ENCODE assay signal across 1 cellular context in the genomic region with DNA sequence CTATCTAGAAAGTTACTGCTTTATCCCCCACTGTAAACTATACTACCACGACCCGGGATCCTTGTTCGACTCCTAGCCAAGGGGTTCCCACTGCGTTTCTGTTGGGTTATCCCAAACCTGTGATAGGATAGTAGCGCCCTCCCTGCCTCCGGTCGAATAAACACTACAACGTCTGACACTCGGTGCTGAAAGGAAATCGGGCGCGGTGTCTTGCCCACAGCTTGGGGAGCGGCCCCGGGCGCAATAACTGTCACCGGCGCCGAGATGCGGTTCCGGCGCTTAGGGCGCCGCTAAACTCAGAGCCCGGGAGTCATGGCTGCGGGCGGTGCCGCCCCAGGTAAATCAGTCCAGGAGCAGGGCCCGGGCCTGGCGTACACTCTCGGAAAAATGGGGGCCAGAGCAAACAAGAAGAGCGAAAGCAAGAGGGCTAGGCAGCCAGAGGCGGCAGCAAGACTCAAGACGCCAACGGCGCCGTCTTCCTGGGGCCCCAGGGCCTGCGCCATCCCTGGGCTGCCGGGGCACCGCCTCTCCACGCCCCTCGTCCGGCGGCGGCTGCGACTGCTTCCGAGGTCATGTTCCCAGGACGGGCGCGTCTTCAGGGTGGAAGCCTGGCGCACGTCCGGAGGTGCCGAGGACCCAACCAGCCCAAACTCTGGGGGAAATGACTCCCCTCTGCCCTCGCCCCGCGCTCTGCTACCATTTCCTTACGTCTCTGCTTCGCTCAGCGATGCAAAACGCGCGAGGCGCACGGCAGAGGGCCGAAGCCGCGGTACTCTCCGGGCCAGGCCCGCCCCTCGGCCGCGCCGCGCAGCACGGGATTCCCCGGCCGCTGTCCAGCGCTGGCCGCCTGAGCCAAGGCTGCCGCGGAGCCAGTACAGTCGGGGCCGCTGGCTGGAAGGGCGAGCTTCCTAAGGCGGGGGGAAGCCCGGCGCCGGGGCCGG.
TF ChIP-seq lines count a peak whose summit lies in the region.

A gene (plus strand): TSS at position 575 of the 941 bp plus-strand sequence. CDS start 87 bp downstream, at position 662.

TF ChIP-seq in HepG2, 621 proteins besides CTCF, POLR2A, EP300 and RAD21 (continued from another document and continues in another):
- TF ChIP-seq, protein P1, sequence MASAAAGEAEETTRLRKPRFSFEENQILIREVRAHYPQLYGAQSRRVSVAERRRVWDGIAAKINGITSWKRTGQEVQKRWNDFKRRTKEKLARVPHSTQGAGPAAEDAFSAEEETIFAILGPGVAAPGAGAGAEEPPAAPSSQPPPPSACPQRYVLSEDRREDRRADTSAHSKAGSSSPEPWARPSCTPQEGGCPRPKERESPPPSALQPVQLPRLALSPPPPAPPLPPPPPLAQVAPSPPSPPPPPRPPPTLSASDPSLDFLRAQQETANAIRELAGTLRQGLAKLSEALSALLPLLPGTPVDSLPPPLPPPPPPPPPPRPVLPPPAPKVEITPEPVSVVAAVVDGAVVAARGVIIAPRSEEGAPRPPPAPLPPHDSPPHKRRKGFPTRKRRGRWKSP (CRISPR knock-in tag; IDR thresholded peaks at IDR 0.05), result peak; percentile 89
- TF ChIP-seq HNRNPLL (IDR thresholded peaks at IDR 0.05; ENCODE audit: low read depth, low read length, poor library complexity, severe bottlenecking) (peak; percentile 89), ZSCAN22 (CRISPR knock-in tag; IDR thresholded peaks at IDR 0.05) (no peak), CREM (IDR thresholded peaks at IDR 0.05) (0 out of 2 replicates have a peak, but pooled peaks have one; percentile 18), CREM (CRISPR knock-in tag; IDR thresholded peaks at IDR 0.05) (no peak), MIER3 (CRISPR knock-in tag; IDR thresholded peaks at IDR 0.05; ENCODE audit: borderline replicate concordance) (0 out of 2 replicates have a peak, but pooled peaks have one; percentile 53), XBP1 (CRISPR knock-in tag; IDR thresholded peaks at IDR 0.05) (0 out of 2 replicates have a peak, but pooled peaks have one; percentile 13), LCORL (IDR thresholded peaks at IDR 0.05) (no peak), LCORL (CRISPR knock-in tag; IDR thresholded peaks at IDR 0.05) (peak; percentile 37; the same call in 1 of the 2 replicates), ZNF563 (CRISPR knock-in tag; IDR thresholded peaks at IDR 0.05) (peak; percentile 84), SYNCRIP (IDR thresholded peaks at IDR 0.05; ENCODE audit: insufficient read depth, low read depth, low read length) (no peak), HMG20B (CRISPR knock-in tag; conservative IDR thresholded peaks at IDR 0.05) (no peak), CCDC6 (CRISPR knock-in tag; IDR thresholded peaks at IDR 0.05) (peak; percentile 41; the same call in 1 of the 2 replicates), ELF1 (CRISPR knock-in tag; IDR thresholded peaks at IDR 0.05) (peak; percentile 59; the same call in 1 of the 2 replicates), SP5 (CRISPR knock-in tag; IDR thresholded peaks at IDR 0.05; ENCODE audit: borderline replicate concordance, low read depth) (peak; percentile 40; the same call in 1 of the 2 replicates), ARHGAP35 (CRISPR knock-in tag; IDR thresholded peaks at IDR 0.05; ENCODE audit: borderline replicate concordance) (peak; percentile 77), MED8 (CRISPR knock-in tag; IDR thresholded peaks at IDR 0.05; ENCODE audit: insufficient replicate concordance) (peak; percentile 22), ZFX (CRISPR knock-in tag; IDR thresholded peaks at IDR 0.05; ENCODE audit: low read depth) (peak; percentile 95), ZNF256 (CRISPR knock-in tag; conservative IDR thresholded peaks at IDR 0.05) (peak; percentile 54; the same call in 1 of the 2 replicates)
- TF ChIP-seq, protein P2, sequence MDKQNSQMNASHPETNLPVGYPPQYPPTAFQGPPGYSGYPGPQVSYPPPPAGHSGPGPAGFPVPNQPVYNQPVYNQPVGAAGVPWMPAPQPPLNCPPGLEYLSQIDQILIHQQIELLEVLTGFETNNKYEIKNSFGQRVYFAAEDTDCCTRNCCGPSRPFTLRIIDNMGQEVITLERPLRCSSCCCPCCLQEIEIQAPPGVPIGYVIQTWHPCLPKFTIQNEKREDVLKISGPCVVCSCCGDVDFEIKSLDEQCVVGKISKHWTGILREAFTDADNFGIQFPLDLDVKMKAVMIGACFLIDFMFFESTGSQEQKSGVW (CRISPR knock-in tag; IDR thresholded peaks at IDR 0.05; ENCODE audit: borderline replicate concordance), result no peak
- TF ChIP-seq, protein P3, sequence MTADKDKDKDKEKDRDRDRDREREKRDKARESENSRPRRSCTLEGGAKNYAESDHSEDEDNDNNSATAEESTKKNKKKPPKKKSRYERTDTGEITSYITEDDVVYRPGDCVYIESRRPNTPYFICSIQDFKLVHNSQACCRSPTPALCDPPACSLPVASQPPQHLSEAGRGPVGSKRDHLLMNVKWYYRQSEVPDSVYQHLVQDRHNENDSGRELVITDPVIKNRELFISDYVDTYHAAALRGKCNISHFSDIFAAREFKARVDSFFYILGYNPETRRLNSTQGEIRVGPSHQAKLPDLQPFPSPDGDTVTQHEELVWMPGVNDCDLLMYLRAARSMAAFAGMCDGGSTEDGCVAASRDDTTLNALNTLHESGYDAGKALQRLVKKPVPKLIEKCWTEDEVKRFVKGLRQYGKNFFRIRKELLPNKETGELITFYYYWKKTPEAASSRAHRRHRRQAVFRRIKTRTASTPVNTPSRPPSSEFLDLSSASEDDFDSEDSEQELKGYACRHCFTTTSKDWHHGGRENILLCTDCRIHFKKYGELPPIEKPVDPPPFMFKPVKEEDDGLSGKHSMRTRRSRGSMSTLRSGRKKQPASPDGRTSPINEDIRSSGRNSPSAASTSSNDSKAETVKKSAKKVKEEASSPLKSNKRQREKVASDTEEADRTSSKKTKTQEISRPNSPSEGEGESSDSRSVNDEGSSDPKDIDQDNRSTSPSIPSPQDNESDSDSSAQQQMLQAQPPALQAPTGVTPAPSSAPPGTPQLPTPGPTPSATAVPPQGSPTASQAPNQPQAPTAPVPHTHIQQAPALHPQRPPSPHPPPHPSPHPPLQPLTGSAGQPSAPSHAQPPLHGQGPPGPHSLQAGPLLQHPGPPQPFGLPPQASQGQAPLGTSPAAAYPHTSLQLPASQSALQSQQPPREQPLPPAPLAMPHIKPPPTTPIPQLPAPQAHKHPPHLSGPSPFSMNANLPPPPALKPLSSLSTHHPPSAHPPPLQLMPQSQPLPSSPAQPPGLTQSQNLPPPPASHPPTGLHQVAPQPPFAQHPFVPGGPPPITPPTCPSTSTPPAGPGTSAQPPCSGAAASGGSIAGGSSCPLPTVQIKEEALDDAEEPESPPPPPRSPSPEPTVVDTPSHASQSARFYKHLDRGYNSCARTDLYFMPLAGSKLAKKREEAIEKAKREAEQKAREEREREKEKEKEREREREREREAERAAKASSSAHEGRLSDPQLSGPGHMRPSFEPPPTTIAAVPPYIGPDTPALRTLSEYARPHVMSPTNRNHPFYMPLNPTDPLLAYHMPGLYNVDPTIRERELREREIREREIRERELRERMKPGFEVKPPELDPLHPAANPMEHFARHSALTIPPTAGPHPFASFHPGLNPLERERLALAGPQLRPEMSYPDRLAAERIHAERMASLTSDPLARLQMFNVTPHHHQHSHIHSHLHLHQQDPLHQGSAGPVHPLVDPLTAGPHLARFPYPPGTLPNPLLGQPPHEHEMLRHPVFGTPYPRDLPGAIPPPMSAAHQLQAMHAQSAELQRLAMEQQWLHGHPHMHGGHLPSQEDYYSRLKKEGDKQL (CRISPR knock-in tag; IDR thresholded peaks at IDR 0.05; ENCODE audit: low read depth), result 0 out of 2 replicates have a peak, but pooled peaks have one; percentile 24
- TF ChIP-seq, protein P4, sequence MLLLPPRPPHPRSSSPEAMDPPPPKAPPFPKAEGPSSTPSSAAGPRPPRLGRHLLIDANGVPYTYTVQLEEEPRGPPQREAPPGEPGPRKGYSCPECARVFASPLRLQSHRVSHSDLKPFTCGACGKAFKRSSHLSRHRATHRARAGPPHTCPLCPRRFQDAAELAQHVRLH (CRISPR knock-in tag; IDR thresholded peaks at IDR 0.05; ENCODE audit: borderline replicate concordance, low read depth), result peak; percentile 59; the same call in 1 of the 2 replicates
- TF ChIP-seq, protein P5, sequence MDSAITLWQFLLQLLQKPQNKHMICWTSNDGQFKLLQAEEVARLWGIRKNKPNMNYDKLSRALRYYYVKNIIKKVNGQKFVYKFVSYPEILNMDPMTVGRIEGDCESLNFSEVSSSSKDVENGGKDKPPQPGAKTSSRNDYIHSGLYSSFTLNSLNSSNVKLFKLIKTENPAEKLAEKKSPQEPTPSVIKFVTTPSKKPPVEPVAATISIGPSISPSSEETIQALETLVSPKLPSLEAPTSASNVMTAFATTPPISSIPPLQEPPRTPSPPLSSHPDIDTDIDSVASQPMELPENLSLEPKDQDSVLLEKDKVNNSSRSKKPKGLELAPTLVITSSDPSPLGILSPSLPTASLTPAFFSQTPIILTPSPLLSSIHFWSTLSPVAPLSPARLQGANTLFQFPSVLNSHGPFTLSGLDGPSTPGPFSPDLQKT (CRISPR knock-in tag; IDR thresholded peaks at IDR 0.05; ENCODE audit: borderline replicate concordance), result 0 out of 2 replicates have a peak, but pooled peaks have one; percentile 40
- TF ChIP-seq, protein P6, sequence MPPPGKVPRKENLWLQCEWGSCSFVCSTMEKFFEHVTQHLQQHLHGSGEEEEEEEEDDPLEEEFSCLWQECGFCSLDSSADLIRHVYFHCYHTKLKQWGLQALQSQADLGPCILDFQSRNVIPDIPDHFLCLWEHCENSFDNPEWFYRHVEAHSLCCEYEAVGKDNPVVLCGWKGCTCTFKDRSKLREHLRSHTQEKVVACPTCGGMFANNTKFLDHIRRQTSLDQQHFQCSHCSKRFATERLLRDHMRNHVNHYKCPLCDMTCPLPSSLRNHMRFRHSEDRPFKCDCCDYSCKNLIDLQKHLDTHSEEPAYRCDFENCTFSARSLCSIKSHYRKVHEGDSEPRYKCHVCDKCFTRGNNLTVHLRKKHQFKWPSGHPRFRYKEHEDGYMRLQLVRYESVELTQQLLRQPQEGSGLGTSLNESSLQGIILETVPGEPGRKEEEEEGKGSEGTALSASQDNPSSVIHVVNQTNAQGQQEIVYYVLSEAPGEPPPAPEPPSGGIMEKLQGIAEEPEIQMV (CRISPR knock-in tag; IDR thresholded peaks at IDR 0.05; ENCODE audit: low read depth), result peak; percentile 73; the same call in 1 of the 2 replicates
- TF ChIP-seq, protein P7, sequence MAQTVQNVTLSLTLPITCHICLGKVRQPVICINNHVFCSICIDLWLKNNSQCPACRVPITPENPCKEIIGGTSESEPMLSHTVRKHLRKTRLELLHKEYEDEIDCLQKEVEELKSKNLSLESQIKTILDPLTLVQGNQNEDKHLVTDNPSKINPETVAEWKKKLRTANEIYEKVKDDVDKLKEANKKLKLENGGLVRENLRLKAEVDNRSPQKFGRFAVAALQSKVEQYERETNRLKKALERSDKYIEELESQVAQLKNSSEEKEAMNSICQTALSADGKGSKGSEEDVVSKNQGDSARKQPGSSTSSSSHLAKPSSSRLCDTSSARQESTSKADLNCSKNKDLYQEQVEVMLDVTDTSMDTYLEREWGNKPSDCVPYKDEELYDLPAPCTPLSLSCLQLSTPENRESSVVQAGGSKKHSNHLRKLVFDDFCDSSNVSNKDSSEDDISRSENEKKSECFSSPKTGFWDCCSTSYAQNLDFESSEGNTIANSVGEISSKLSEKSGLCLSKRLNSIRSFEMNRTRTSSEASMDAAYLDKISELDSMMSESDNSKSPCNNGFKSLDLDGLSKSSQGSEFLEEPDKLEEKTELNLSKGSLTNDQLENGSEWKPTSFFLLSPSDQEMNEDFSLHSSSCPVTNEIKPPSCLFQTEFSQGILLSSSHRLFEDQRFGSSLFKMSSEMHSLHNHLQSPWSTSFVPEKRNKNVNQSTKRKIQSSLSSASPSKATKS (CRISPR knock-in tag; IDR thresholded peaks at IDR 0.05), result no peak
- TF ChIP-seq, protein P8, sequence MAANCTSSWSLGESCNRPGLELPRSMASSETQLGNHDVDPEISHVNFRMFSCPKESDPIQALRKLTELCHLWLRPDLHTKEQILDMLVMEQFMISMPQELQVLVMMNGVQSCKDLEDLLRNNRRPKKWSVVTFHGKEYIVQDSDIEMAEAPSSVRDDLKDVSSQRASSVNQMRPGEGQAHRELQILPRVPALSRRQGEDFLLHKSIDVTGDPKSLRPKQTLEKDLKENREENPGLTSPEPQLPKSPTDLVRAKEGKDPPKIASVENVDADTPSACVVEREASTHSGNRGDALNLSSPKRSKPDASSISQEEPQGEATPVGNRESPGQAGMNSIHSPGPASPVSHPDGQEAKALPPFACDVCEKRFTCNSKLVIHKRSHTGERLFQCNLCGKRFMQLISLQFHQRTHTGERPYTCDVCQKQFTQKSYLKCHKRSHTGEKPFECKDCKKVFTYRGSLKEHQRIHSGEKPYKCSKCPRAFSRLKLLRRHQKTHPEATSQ (CRISPR knock-in tag; IDR thresholded peaks at IDR 0.05; ENCODE audit: borderline replicate concordance), result 0 out of 2 replicates have a peak, but pooled peaks have one; percentile 18
- TF ChIP-seq, protein P9, sequence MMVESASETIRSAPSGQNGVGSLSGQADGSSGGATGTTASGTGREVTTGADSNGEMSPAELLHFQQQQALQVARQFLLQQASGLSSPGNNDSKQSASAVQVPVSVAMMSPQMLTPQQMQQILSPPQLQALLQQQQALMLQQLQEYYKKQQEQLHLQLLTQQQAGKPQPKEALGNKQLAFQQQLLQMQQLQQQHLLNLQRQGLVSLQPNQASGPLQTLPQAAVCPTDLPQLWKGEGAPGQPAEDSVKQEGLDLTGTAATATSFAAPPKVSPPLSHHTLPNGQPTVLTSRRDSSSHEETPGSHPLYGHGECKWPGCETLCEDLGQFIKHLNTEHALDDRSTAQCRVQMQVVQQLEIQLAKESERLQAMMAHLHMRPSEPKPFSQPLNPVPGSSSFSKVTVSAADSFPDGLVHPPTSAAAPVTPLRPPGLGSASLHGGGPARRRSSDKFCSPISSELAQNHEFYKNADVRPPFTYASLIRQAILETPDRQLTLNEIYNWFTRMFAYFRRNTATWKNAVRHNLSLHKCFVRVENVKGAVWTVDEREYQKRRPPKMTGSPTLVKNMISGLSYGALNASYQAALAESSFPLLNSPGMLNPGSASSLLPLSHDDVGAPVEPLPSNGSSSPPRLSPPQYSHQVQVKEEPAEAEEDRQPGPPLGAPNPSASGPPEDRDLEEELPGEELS (CRISPR knock-in tag; IDR thresholded peaks at IDR 0.05), result 0 out of 2 replicates have a peak, but pooled peaks have one; percentile 9
- TF ChIP-seq, protein P10, sequence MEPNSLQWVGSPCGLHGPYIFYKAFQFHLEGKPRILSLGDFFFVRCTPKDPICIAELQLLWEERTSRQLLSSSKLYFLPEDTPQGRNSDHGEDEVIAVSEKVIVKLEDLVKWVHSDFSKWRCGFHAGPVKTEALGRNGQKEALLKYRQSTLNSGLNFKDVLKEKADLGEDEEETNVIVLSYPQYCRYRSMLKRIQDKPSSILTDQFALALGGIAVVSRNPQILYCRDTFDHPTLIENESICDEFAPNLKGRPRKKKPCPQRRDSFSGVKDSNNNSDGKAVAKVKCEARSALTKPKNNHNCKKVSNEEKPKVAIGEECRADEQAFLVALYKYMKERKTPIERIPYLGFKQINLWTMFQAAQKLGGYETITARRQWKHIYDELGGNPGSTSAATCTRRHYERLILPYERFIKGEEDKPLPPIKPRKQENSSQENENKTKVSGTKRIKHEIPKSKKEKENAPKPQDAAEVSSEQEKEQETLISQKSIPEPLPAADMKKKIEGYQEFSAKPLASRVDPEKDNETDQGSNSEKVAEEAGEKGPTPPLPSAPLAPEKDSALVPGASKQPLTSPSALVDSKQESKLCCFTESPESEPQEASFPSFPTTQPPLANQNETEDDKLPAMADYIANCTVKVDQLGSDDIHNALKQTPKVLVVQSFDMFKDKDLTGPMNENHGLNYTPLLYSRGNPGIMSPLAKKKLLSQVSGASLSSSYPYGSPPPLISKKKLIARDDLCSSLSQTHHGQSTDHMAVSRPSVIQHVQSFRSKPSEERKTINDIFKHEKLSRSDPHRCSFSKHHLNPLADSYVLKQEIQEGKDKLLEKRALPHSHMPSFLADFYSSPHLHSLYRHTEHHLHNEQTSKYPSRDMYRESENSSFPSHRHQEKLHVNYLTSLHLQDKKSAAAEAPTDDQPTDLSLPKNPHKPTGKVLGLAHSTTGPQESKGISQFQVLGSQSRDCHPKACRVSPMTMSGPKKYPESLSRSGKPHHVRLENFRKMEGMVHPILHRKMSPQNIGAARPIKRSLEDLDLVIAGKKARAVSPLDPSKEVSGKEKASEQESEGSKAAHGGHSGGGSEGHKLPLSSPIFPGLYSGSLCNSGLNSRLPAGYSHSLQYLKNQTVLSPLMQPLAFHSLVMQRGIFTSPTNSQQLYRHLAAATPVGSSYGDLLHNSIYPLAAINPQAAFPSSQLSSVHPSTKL (CRISPR knock-in tag; IDR thresholded peaks at IDR 0.05), result no peak; the same call in 1 of the 2 replicates
